Comparison of ENCODE assay signal across 15 cellular contexts in the genomic region with DNA sequence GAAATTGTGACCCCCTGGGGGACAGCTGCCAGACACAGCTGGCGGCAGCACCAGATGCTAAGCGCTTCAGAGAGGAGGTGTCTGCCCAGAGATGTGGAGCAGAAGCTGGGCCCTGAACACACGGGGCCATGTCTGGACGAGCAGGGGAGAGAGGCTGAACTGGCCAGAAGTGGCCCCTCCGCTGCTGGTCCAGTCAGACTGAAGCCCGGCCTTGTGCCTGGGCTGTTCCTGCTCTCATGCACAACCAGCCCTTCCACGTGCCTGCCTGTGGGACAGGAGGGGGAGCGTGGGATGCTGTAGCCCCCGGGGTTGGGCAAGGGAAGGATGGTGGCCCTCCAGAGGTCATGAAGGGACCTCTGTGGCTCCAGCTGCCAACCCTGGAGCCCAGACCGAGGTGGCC. TPM values are rescaled to one million over a fixed set of nuclear protein-coding genes. Genes with fewer than 3 reads are reported as not detected.
DNase-seq lines count a peak whose midpoint lies in the region; ATAC-seq and TF ChIP-seq lines count a peak whose summit lies in the region.
"Had no signal": no experiment of that assay in that cellular context is flagged by ENCODE, and none has a peak within 500 bp of the region (broad histone marks: within the 10 kb centered on the region; RNA-seq: fewer than 3 reads in every experiment).

No MANE protein-coding gene starts in this region.

- peaks cover 8 to 16% of the 10 kb centered on the region in 2 donors for H3K27me3 ChIP-seq in breast epithelium

- POLR2A ChIA-PET in MCF 10A (lab: Yijun Ruan, JAX), result interaction anchor here (0.6 kb wide), 1 partner anchor 121 kb away, joined by 3 read pairs; no protein-coding TSS in a partner anchor

- H3K36me3 Mint-ChIP-seq in MCF 10A (ENCODE audit: insufficient read depth, unreplicated experiment), result no peaks in the 10 kb centered on the region
- no peaks in the 10 kb centered on the region for H3K36me3 Mint-ChIP-seq in activated naive CD8-positive, alpha-beta T cell
- H3K36me3 Mint-ChIP-seq in stimulated activated naive B cell treated with anti-CD40 and anti-IgM and Interleukin-4, amounts not matched to agents 10 μg/mL and 1 μg/mL and 100 μg/mL, for 72 hours, result no peaks in the 10 kb centered on the region
- H3K36me3 Mint-ChIP-seq: natural killer cell had no signal

- H3K27ac Mint-ChIP-seq in MCF 10A (ENCODE audit: low read depth, unreplicated experiment), result no peak overlapping the region
- H3K27ac Mint-ChIP-seq in activated naive CD8-positive, alpha-beta T cell, result no peak overlapping the region
- peak overlapping the region; percentile 14 for H3K27ac Mint-ChIP-seq in stimulated activated naive B cell treated with anti-CD40 and anti-IgM and Interleukin-4, amounts not matched to agents 10 μg/mL and 1 μg/mL and 100 μg/mL, for 72 hours
- H3K27ac Mint-ChIP-seq: natural killer cell had no signal

- H3K4me3 Mint-ChIP-seq in MCF 10A (ENCODE audit: unreplicated experiment), result peak overlapping the region; percentile 19
- peak overlapping the region; percentile 27 for H3K4me3 Mint-ChIP-seq in activated naive CD8-positive, alpha-beta T cell
- H3K4me3 Mint-ChIP-seq in stimulated activated naive B cell treated with anti-CD40 and anti-IgM and Interleukin-4, amounts not matched to agents 10 μg/mL and 1 μg/mL and 100 μg/mL, for 72 hours, result peak overlapping the region in 1 of 2 donors; percentile 16
- H3K4me3 Mint-ChIP-seq: natural killer cell had no signal

- TF ChIP-seq CTCF in MCF 10A (IDR thresholded peaks at IDR 0.05; ENCODE audit: unreplicated experiment), result no peak
- TF ChIP-seq CTCF in breast epithelium (IDR thresholded peaks at IDR 0.05), result no peak

- no peak overlapping the region for H3K27ac ChIP-seq in breast epithelium
- H3K27ac ChIP-seq: right atrium auricular region had no signal

- no peaks in the 10 kb centered on the region for H3K9me3 ChIP-seq in breast epithelium
- H3K9me3 ChIP-seq: BE2C, right atrium auricular region had no signal

- ATAC-seq in stimulated activated naive B cell treated with anti-CD40 and anti-IgM and Interleukin-4, amounts not matched to agents 10 μg/mL and 1 μg/mL and 100 μg/mL, for 72 hours (replicated peaks), result no peak
- no peak for ATAC-seq in HG03159 (IDR thresholded peaks at IDR 0.05; ENCODE audit: unreplicated experiment)
- ATAC-seq: natural killer cell had no signal

- no peaks in the 10 kb centered on the region for H3K27me3 Mint-ChIP-seq in MCF 10A (ENCODE audit: insufficient read depth, unreplicated experiment)
- no peaks in the 10 kb centered on the region for H3K27me3 Mint-ChIP-seq in activated naive CD8-positive, alpha-beta T cell
- H3K27me3 Mint-ChIP-seq in stimulated activated naive B cell treated with anti-CD40 and anti-IgM and Interleukin-4, amounts not matched to agents 10 μg/mL and 1 μg/mL and 100 μg/mL, for 72 hours, result peaks cover 9 to 15% of the 10 kb centered on the region in 2 donors

- intact Hi-C loops in MCF 10A (cut with micrococcal nuclease), result no loop called here
- intact Hi-C loops in breast epithelium (cut with DNase I; ENCODE audit: low total_unique reads), result no loop called here

- H3K36me3 ChIP-seq in breast epithelium, result no peaks in the 10 kb centered on the region
- H3K36me3 ChIP-seq: BE2C, right atrium auricular region had no signal

- no peak overlapping the region for H3K4me3 ChIP-seq in breast epithelium
- H3K4me3 ChIP-seq: right atrium auricular region had no signal

- DNase-seq in MCF 10A (ENCODE audit: unreplicated experiment) (no peak), breast epithelium (ENCODE audit: low spot score in 2 of 2) (no peak), SW480 (ENCODE audit: low spot score) (no peak)
- no peak for DNase-seq in stimulated activated naive B cell treated with anti-CD40 and anti-IgM and Interleukin-4, amounts not matched to agents 10 μg/mL and 1 μg/mL and 100 μg/mL, for 72 hours
- DNase-seq: BE2C, EL, erythroblast, hippocampal formation, KG1, natural killer cell, NCI-H526 treated with DMSO at 0.1 percent for 48 hours had no signal

- TF ChIP-seq POLR2A in breast epithelium (IDR thresholded peaks at IDR 0.05), result no peak

- BruUV-seq in MCF 10A (replicated peaks; lab: Mats Ljungman, UMichigan), result no TSS peak

- CTCF ChIA-PET in MCF 10A (lab: Yijun Ruan, JAX), result no interaction called here

- H3K4me1 ChIP-seq in breast epithelium, result peaks cover 4 to 10% of the 10 kb centered on the region in 2 donors

- no peaks in the 10 kb centered on the region for H3K9me3 Mint-ChIP-seq in MCF 10A (ENCODE audit: unreplicated experiment)
- no peaks in the 10 kb centered on the region for H3K9me3 Mint-ChIP-seq in activated naive CD8-positive, alpha-beta T cell (ENCODE audit: low read depth)
- H3K9me3 Mint-ChIP-seq in stimulated activated naive B cell treated with anti-CD40 and anti-IgM and Interleukin-4, amounts not matched to agents 10 μg/mL and 1 μg/mL and 100 μg/mL, for 72 hours, result no peaks in the 10 kb centered on the region
- H3K9me3 Mint-ChIP-seq: natural killer cell had no signal

- peaks cover 15% of the 10 kb centered on the region for H3K4me1 Mint-ChIP-seq in MCF 10A (ENCODE audit: insufficient read depth, unreplicated experiment)
- peaks cover 9% of the 10 kb centered on the region for H3K4me1 Mint-ChIP-seq in activated naive CD8-positive, alpha-beta T cell (ENCODE audit: low read depth)
- H3K4me1 Mint-ChIP-seq in stimulated activated naive B cell treated with anti-CD40 and anti-IgM and Interleukin-4, amounts not matched to agents 10 μg/mL and 1 μg/mL and 100 μg/mL, for 72 hours, result peaks cover 5 to 11% of the 10 kb centered on the region in 2 donors
- H3K4me1 Mint-ChIP-seq: natural killer cell had no signal

RNA-seq across cellular contexts. Expression of a gene that starts 1.8 kb away (rescaled TPM):
- total RNA-seq in MCF 10A (2022) (35.4 and 39.7 TPM in 2 replicates), breast epithelium (under 1 TPM in 2 of 3 donors, not detected in 1; 0.59 to 0.98 TPM)

RNA-seq across cellular contexts. Expression of a gene that starts 3.6 kb away (rescaled TPM):
- total RNA-seq in MCF 10A (2022) (0.63 and 1.6 TPM in 2 replicates), breast epithelium (not detected)
- total RNA-seq: liver, right atrium auricular region had no signal

RNA-seq across cellular contexts. Expression of a gene that starts 8.3 kb away (rescaled TPM):
- 82.1 and 106 TPM in 2 replicates for total RNA-seq in MCF 10A (2022)
- total RNA-seq in breast epithelium, result 10 to 100 TPM; 30.6 to 33.1 (median 30.6) TPM

RNA-seq across cellular contexts. Expression of a gene that starts 24.4 kb away (rescaled TPM):
- total RNA-seq in MCF 10A (2022) (49.4 and 50.9 TPM in 2 replicates), breast epithelium (10 to 100 TPM; 35.7 to 54.9 (median 39.5) TPM)

RNA-seq across cellular contexts. Expression of a gene that starts 24.9 kb away (rescaled TPM):
- total RNA-seq in MCF 10A (2022) (31.6 and 39.8 TPM in 2 replicates), breast epithelium (10 to 100 TPM; 25.9 to 48.2 (median 43.0) TPM)

Comparison
In these comparisons a context has a peak if more than half of its experiments do, and no peak if none do; other contexts are left out.
1. RNA of a gene that starts 1.8 kb away (total RNA-seq): 35.4 to 39.7 TPM in MCF 10A; 0.59 to 0.98 TPM in breast epithelium; every median in the first group is over 10 times any median in the second.